In the genomic region with DNA sequence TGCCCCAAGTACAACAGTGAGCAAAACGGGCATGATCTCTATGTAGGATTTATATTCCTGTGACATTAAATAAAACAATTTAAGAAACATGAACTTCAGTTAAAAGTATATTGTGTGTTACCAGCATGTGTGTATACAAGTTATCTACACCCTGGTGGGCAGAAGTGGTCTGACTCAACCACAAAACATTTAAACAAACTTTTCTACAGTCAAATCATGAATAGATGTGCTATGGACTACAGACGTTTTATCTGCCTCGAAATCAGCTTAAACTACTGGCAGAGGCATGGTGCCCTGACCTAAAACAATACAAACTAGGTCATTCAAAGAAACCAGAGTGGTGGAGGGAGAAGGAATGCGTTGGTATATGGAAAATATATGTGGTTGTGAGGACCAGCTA, we compare ENCODE assay signal across 10 cellular contexts. TPM values are rescaled to one million over a fixed set of nuclear protein-coding genes. Genes with fewer than 3 reads are reported as not detected.
DNase-seq lines count a peak whose midpoint lies in the region; ATAC-seq and TF ChIP-seq lines count a peak whose summit lies in the region.
"Had no signal": no experiment of that assay in that cellular context is flagged by ENCODE, and none has a peak within 500 bp of the region (broad histone marks: within the 10 kb centered on the region; RNA-seq: fewer than 3 reads in every experiment).

No MANE protein-coding gene starts in this region.

- H3K9me3 ChIP-seq in GM23248 (ENCODE audit: low read depth) = no peaks in the 10 kb centered on the region

- peak overlapping the region; percentile 15 for H3K27ac Mint-ChIP-seq in activated B cell treated with CpG ODN at 0.5 μM for 24 hours

- in situ Hi-C loops in GM23248 (cut with MboI) = no loop called here

- H3K4me3 ChIP-seq in AG10803 (ENCODE audit: low read length) (no peak overlapping the region), GM23248 (0 out of 2 replicates have a peak overlapping the region, but pooled peaks have one; percentile 46), dorsolateral prefrontal cortex (no peak overlapping the region)

- TF ChIP-seq CTCF in AG10803 (conservative IDR thresholded peaks at IDR 0.05; ENCODE audit: low read length) (no peak; the same call in 1 of the 2 replicates), activated B cell treated with CpG ODN at 0.5 μM for 24 hours (IDR thresholded peaks at IDR 0.05) (no peak), dorsolateral prefrontal cortex (IDR thresholded peaks at IDR 0.05 in 54 of 56, conservative IDR thresholded peaks at IDR 0.05 in 2 of 56; ENCODE audit: low read depth in 1 of 56, partially characterized antibody in 56 of 56) (no peak)

- no peaks in the 10 kb centered on the region for H3K27me3 Mint-ChIP-seq in activated B cell treated with CpG ODN at 0.5 μM for 24 hours

- CTCF ChIA-PET in activated B cell treated with CpG ODN at 0.5 μM for 24 hours (lab: Charles Lee) = interaction anchor here (0.9 to 1.4 kb wide), 2 partner anchors 9 to 66 kb away, joined by 3 to 5 read pairs; a partner anchor contains a TSS

- peaks cover 3% of the 10 kb centered on the region; the same call in 1 of the 2 replicates for H4K20me1 ChIP-seq in GM23248 (ENCODE audit: insufficient read depth)

- peak overlapping the region; percentile 3 for H3K4me3 Mint-ChIP-seq in activated B cell treated with CpG ODN at 0.5 μM for 24 hours

- 17 to 27% methylated on average over 4 of the region's 4 CpGs for WGBS in GM23248 (ENCODE audit: low coverage in 1 of 2, low lambda C conversion rate in 2 of 2, missing lambda C conversion rate in 2 of 2), 2 experiments

- peak; percentile 77 for DNase-seq in AG10803 (ENCODE audit: low read depth)
- peak; percentile 79 for DNase-seq in GM23248
- DNase-seq in activated B cell treated with CpG ODN at 0.5 μM for 24 hours = no peak
- DNase-seq in hepatic stellate cell (ENCODE audit: low spot score) = peak; percentile 72
- DNase-seq in dorsolateral prefrontal cortex = no peak
- DNase-seq in NCI-H1436 (lab: John Stamatoyannopoulos, UW) = no peak
- no peak for DNase-seq in cerebellar nuclear complex (lab: John Stamatoyannopoulos, UW)
- DNase-seq: GF-D8, NCI-H2029 had no signal

- peaks cover 36% of the 10 kb centered on the region for H3K4me1 Mint-ChIP-seq in activated B cell treated with CpG ODN at 0.5 μM for 24 hours

- H3K9me3 Mint-ChIP-seq in activated B cell treated with CpG ODN at 0.5 μM for 24 hours = no peaks in the 10 kb centered on the region

- ATAC-seq in activated B cell treated with CpG ODN at 0.5 μM for 24 hours (ENCODE audit: low read depth) (no peak), GM18520 (IDR thresholded peaks at IDR 0.05; ENCODE audit: unreplicated experiment) (no peak)

- H3K4me2 ChIP-seq in GM23248 (ENCODE audit: unreplicated experiment) = peak overlapping the region; percentile 42

- POLR2A ChIA-PET in activated B cell treated with CpG ODN at 0.5 μM for 24 hours (lab: Charles Lee) = interaction anchor here (0.7 to 5.9 kb wide), 6 partner anchors 9 to 1589 kb away, joined by 3 to 137 read pairs (median 4); a partner anchor contains a TSS

- peaks cover 24% of the 10 kb centered on the region for H3F3A ChIP-seq in GM23248 (ENCODE audit: insufficient read depth)

- H3K4me1 ChIP-seq in GM23248 (ENCODE audit: insufficient read depth) = peaks cover 37% of the 10 kb centered on the region

- 0 out of 2 replicates have a peak overlapping the region, but pooled peaks have one; percentile 5 for H3K9ac ChIP-seq in GM23248

- H3K27me3 ChIP-seq in GM23248 (replicated peaks; ENCODE audit: insufficient read depth) (no peaks in the 10 kb centered on the region), dorsolateral prefrontal cortex (no peaks in the 10 kb centered on the region)

- no peaks in the 10 kb centered on the region for H3K9me2 ChIP-seq in GM23248 (ENCODE audit: insufficient read depth)

- peaks cover 70% of the 10 kb centered on the region for H3K79me2 ChIP-seq in GM23248 (ENCODE audit: insufficient read depth)

- intact Hi-C loops in activated B cell treated with CpG ODN at 0.5 μM for 24 hours (cut with micrococcal nuclease) (loop anchor here (5.0 kb wide), 3 partner anchors 33 to 482 kb away; a partner anchor contains a TSS), dorsolateral prefrontal cortex (cut with DNase I) (loop anchor here in 1 of 2 donors (5.0 kb wide), 1 partner anchor 33 kb away; no protein-coding TSS in a partner anchor)

- H2AFZ ChIP-seq in GM23248 = no peak overlapping the region

- no peaks in the 10 kb centered on the region for H3K36me3 ChIP-seq in GM23248 (ENCODE audit: low read depth)

- H3K36me3 Mint-ChIP-seq in activated B cell treated with CpG ODN at 0.5 μM for 24 hours (ENCODE audit: low read depth) = peaks cover 7% of the 10 kb centered on the region

- H3K27ac ChIP-seq in GM23248 (peak overlapping the region; percentile 30), dorsolateral prefrontal cortex (no peak overlapping the region)

RNA-seq across cellular contexts. Expression of a gene that starts 3.6 kb away (rescaled TPM):
- 3.8 and 5.9 TPM in 2 replicates for total RNA-seq in GM23248 (2014; rRNA removed; shearing (Covaris generic))
- 22.7 and 24.1 TPM in 2 replicates for polyA plus RNA-seq in GM23248 (2016; fragmentation: Nextera tagmentation; extraction: Ambion mirVana)
- total RNA-seq in activated B cell treated with CpG ODN at 0.5 μM for 24 hours (4.1 and 5.1 TPM in 2 replicates), dorsolateral prefrontal cortex (10 to 100 TPM; 16.6 to 45.7 (median 35.4) TPM)

RNA-seq across cellular contexts. Expression of a gene that starts 3.8 kb away (rescaled TPM):
- total RNA-seq in GM23248 (2014; rRNA removed; shearing (Covaris generic)) = 0.51 and 1.1 TPM in 2 replicates
- 1.7 and 1.9 TPM in 2 replicates for polyA plus RNA-seq in GM23248 (2016; fragmentation: Nextera tagmentation; extraction: Ambion mirVana)
- total RNA-seq in activated B cell treated with CpG ODN at 0.5 μM for 24 hours (22.1 and 28.9 TPM in 2 replicates), dorsolateral prefrontal cortex (10 to 100 TPM in 34 of 120 experiments, 1 to 10 TPM in 86; 3.3 to 14.5 (median 8.6) TPM)

RNA-seq across cellular contexts. Expression of a gene that starts 33.1 kb away (rescaled TPM):
- 42.7 and 57.4 TPM in 2 replicates for total RNA-seq in GM23248 (2014; rRNA removed; shearing (Covaris generic))
- 21.1 and 23.0 TPM in 2 replicates for polyA plus RNA-seq in GM23248 (2016; fragmentation: Nextera tagmentation; extraction: Ambion mirVana)
- total RNA-seq in activated B cell treated with CpG ODN at 0.5 μM for 24 hours (30.5 and 30.8 TPM in 2 replicates), dorsolateral prefrontal cortex (10 to 100 TPM; 27.9 to 71.0 (median 38.0) TPM)

Comparison
In these comparisons a context has a peak if more than half of its experiments do, and no peak if none do; other contexts are left out.
1. DNase-seq: peak in AG10803 (single experiment), GM23248 (single experiment) and hepatic stellate cell (single experiment); none in activated B cell treated with CpG ODN at 0.5 μM for 24 hours (single experiment), dorsolateral prefrontal cortex (0 of 10), NCI-H1436 (single experiment) and cerebellar nuclear complex (0 of 2).